20 cellular contexts compared by ENCODE assay signal in the genomic region with DNA sequence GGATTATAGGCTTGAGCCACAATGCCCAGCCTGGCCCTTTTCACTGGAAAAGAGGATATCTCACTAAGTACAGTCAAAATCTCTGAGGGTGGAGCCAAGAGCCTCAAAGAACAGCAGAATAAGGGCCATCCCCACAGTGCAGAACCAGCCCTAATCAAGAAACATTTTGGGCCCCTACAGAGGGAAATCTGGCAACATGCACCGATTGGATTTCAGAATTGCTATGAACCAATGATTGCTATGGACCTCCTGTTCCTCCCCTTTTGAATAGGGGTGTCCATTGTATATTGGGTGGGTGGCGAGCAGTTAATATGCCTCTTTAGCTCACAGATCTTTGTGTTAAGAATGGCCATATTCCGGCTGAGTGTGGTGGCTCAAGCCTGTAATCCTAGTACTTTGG. TPM values are rescaled to one million over a fixed set of nuclear protein-coding genes. Genes with fewer than 3 reads are reported as not detected.
DNase-seq lines count a peak whose midpoint lies in the region; ATAC-seq, FAIRE-seq and TF ChIP-seq lines count a peak whose summit lies in the region.
"Had no signal": no experiment of that assay in that cellular context is flagged by ENCODE, and none has a peak within 500 bp of the region (broad histone marks: within the 10 kb centered on the region; RNA-seq: fewer than 3 reads in every experiment).

No MANE protein-coding gene starts in this region.

- TF ChIP-seq RAD21 in K562 (CRISPR knock-in tag; conservative IDR thresholded peaks at IDR 0.05 in 1 of 2, IDR thresholded peaks at IDR 0.05 in 1 of 2), result no peak

- no peak for TF ChIP-seq POLR2A in K562 (conservative IDR thresholded peaks at IDR 0.05)

- no peaks in the 10 kb centered on the region for H3K27me3 ChIP-seq in K562 (ENCODE audit: control insufficient read depth in 2 of 2, insufficient read depth in 2 of 2, low read length in 2 of 2)
- H3K27me3 ChIP-seq: BLaER1 had no signal

- H4K20me1 ChIP-seq in K562 (replicated peaks; ENCODE audit: control insufficient read depth, insufficient read depth, low read length), result no peaks in the 10 kb centered on the region
- H4K20me1 ChIP-seq: BLaER1 had no signal

- in situ Hi-C loops in K562 (cut with MboI), result loop anchor here (5.0 to 25.0 kb wide), 2 partner anchors 201 to 454 kb away; no protein-coding TSS in a partner anchor

- no peaks in the 10 kb centered on the region for H3K4me1 ChIP-seq in K562 (replicated peaks in 1 of 2; ENCODE audit: control insufficient read depth in 2 of 2, insufficient read depth in 2 of 2, low read length in 2 of 2)
- H3K4me1 ChIP-seq: BLaER1 had no signal

- H3K4me3 ChIP-seq in K562, result no peak overlapping the region
- H3K4me3 ChIP-seq: BLaER1, GM12878, HAP-1 had no signal

- H3K9ac ChIP-seq in K562 (ENCODE audit: insufficient read depth in 1 of 2, low read depth in 2 of 2, low read length in 2 of 2), result no peak overlapping the region
- H3K9ac ChIP-seq: BLaER1 had no signal

- DNase-seq in GM10248 (ENCODE audit: extremely low spot score) (peak; percentile 2), K562 (ENCODE audit: extremely low read depth in 1 of 4, low spot score in 3 of 4) (no peak), left lobe of liver (ENCODE audit: low spot score) (peak; percentile 5), SIG-M5 treated with dmso at 0.1 percent for 504 hours (lab: John Stamatoyannopoulos, UW; ENCODE audit: unreplicated experiment) (no peak), inferior parietal cortex (ENCODE audit: extremely low spot score) (no peak)
- DNase-seq: CD4-positive, CD25-positive, alpha-beta regulatory T cell; CD8-positive, alpha-beta T cell; DMS153; DND-41; GOT3; HFFc6 had no signal

- BruUV-seq in K562 (replicated peaks; lab: Mats Ljungman, UMichigan), result no TSS peak

- H3K79me2 ChIP-seq in K562 (ENCODE audit: control insufficient read depth, insufficient read depth, low read length), result no peaks in the 10 kb centered on the region

- no peaks in the 10 kb centered on the region for H3K9me1 ChIP-seq in K562 (ENCODE audit: control insufficient read depth, insufficient read depth, low read length)

- TF ChIP-seq CTCF in GM10248 (IDR thresholded peaks at IDR 0.05; ENCODE audit: control extremely low read depth, extremely low read depth, low read depth, missing control alignments) (no peak), K562 (IDR thresholded peaks at IDR 0.05 in 2 of 3, conservative IDR thresholded peaks at IDR 0.05 in 1 of 3; ENCODE audit: insufficient read depth in 2 of 3, low read depth in 1 of 3, low read length in 3 of 3) (no peak)

- no peak for ATAC-seq in K562
- no peak for ATAC-seq in left lobe of liver
- no peak for ATAC-seq in GM18907 (IDR thresholded peaks at IDR 0.05; ENCODE audit: unreplicated experiment)
- ATAC-seq: CD8-positive, alpha-beta T cell; GM12878 had no signal

- CTCF ChIA-PET in GM10248 (lab: Yijun Ruan, JAX) (no interaction called here), K562 (lab: Yijun Ruan, JAX; ENCODE audit: low intra/inter-chr PET ratio) (no interaction called here)

- H3K4me2 ChIP-seq in K562 (ENCODE audit: insufficient read depth, low read length), result no peak overlapping the region
- H3K4me2 ChIP-seq: BLaER1 had no signal

- no peak for FAIRE-seq in K562 (lab: Jason Lieb, UNC)
- FAIRE-seq: A204.1, G401.6, GM12878, H54 had no signal

- H3K36me3 ChIP-seq in K562 (ENCODE audit: control insufficient read depth, insufficient read depth, low read length), result no peaks in the 10 kb centered on the region
- H3K36me3 ChIP-seq: BLaER1, HAP-1 had no signal

- no peak overlapping the region for H2AFZ ChIP-seq in K562 (ENCODE audit: low read depth, low read length)

- intact Hi-C loops in K562 (cut with micrococcal nuclease), result no loop called here

- 45% methylated on average over 3 of the region's 3 CpGs for WGBS in K562 (ENCODE audit: insufficient coverage, low coverage, missing lambda C conversion rate)

- H3K9me3 ChIP-seq in K562 (replicated peaks; ENCODE audit: control insufficient read depth, insufficient read depth, low read depth, low read length), result no peaks in the 10 kb centered on the region

- H3K27ac ChIP-seq in K562 (ENCODE audit: extremely low read depth, low read depth, low read length), result no peak overlapping the region
- H3K27ac ChIP-seq: 22Rv1, BLaER1, C4-2B had no signal

- POLR2A ChIA-PET in GM10248 (lab: Yijun Ruan, JAX), result no interaction called here
- POLR2A ChIA-PET in K562 (lab: Yijun Ruan, JAX), result no interaction called here

- no peak for TF ChIP-seq EP300 in K562 (IDR thresholded peaks at IDR 0.05; ENCODE audit: low read length)

TF ChIP-seq in K562, 482 proteins besides CTCF, POLR2A, EP300 and RAD21 (continues in another document):
- no peak for TF ChIP-seq MED1 (CRISPR knock-in tag; IDR thresholded peaks at IDR 0.05; ENCODE audit: borderline replicate concordance)
- no peak for TF ChIP-seq NFXL1 (CRISPR knock-in tag; IDR thresholded peaks at IDR 0.05)
- no peak for TF ChIP-seq MCM5 (IDR thresholded peaks at IDR 0.05; ENCODE audit: low read depth)
- TF ChIP-seq, protein P1, sequence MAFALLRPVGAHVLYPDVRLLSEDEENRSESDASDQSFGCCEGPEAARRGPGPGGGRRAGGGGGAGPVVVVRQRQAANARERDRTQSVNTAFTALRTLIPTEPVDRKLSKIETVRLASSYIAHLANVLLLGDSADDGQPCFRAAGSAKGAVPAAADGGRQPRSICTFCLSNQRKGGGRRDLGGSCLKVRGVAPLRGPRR (CRISPR knock-in tag; IDR thresholded peaks at IDR 0.05), result no peak
- TF ChIP-seq ZNF263 (CRISPR knock-in tag; IDR thresholded peaks at IDR 0.05; ENCODE audit: borderline replicate concordance), result no peak
- no peak for TF ChIP-seq ZBTB1 (CRISPR knock-in tag; IDR thresholded peaks at IDR 0.05; ENCODE audit: borderline replicate concordance, low read depth)
- TF ChIP-seq NKRF (IDR thresholded peaks at IDR 0.05; ENCODE audit: borderline replicate concordance), result no peak
- TF ChIP-seq ZNF584 (CRISPR knock-in tag; IDR thresholded peaks at IDR 0.05; ENCODE audit: low read depth), result peak; percentile 98
- TF ChIP-seq HDAC3 (IDR thresholded peaks at IDR 0.05; ENCODE audit: borderline replicate concordance, partially characterized antibody), result no peak
- TF ChIP-seq IRF2 (CRISPR knock-in tag; IDR thresholded peaks at IDR 0.05), result no peak
- TF ChIP-seq CBX3 (IDR thresholded peaks at IDR 0.05; ENCODE audit: borderline replicate concordance in 1 of 2, low read length in 2 of 2), result 0 out of 3 replicates have a peak, but pooled peaks of 1 of the 2 experiments have one; percentile 42

RNA-seq across cellular contexts. Expression of gene SKIDA1, which starts 42.7 kb away (rescaled TPM):
- 0.44 and 0.51 TPM in 2 replicates for total RNA-seq in K562 (2011; cell fraction: chromatin; rRNA removed; ENCODE audit: low replicate concordance)
- total RNA-seq in K562 (2011; cell fraction: nucleolus; rRNA removed), result 0.26 and 0.50 TPM in 2 replicates
- total RNA-seq in K562 (2011; cell fraction: nucleoplasm; rRNA removed), result 0.38 and 0.51 TPM in 2 replicates
- total RNA-seq in K562 (2014; rRNA removed) (0.09 and 0.24 TPM in 2 replicates), K562 (2014; rRNA removed; fragmentation: Illumina TruSeq; extraction: Trizol) (0.18 and 0.45 TPM in 2 replicates), K562 (2015; rRNA removed; fragmentation: Illumina TruSeq; extraction: Trizol) (0.36 and 0.49 TPM in 2 replicates), K562 (2021) (0.42 and 1.0 TPM in 2 replicates), left lobe of liver (3.4 TPM)
- polyA plus RNA-seq in K562 (2011; rRNA removed) (0.34 and 1.1 TPM in 2 replicates), K562 (2014; fragmentation: Illumina TruSeq; extraction: Trizol) (0.35 and 0.59 TPM in 2 replicates), K562 (2014; fragmentation: Nextera tagmentation; extraction: Ambion mirVana) (under 1 TPM; 0.76 to 0.77 TPM), K562 (2014; rRNA removed) (0.05 and 1.4 TPM in 2 replicates)
- polyA plus RNA-seq in K562 (2011; cell fraction: cytosol; rRNA removed), result 0.06 and 0.18 TPM in 2 replicates
- 0.47 and 1.4 TPM in 2 replicates for polyA plus RNA-seq in K562 (2011; cell fraction: nucleus; rRNA removed)
- 0.25 and 0.42 TPM in 2 replicates for polyA plus RNA-seq in K562 (2012)
- 0.18 and 0.35 TPM in 2 replicates for polyA minus RNA-seq in K562 (2011; rRNA and poly(A)+ RNA removed)
- polyA minus RNA-seq in K562 (2011; cell fraction: cytosol; rRNA and poly(A)+ RNA removed), result 1.1 TPM in 1 of 2 replicates, not detected in the other
- 0.22 and 0.40 TPM in 2 replicates for polyA minus RNA-seq in K562 (2011; cell fraction: nucleus; rRNA and poly(A)+ RNA removed)
- total RNA-seq: CD8-positive, alpha-beta T cell had no signal
- polyA plus RNA-seq: CD4-positive, CD25-positive, alpha-beta regulatory T cell had no signal

RNA-seq across cellular contexts. Expression of gene MLLT10, which starts 51.2 kb away (rescaled TPM):
- 203 and 284 TPM in 2 replicates for total RNA-seq in K562 (2011; cell fraction: chromatin; rRNA removed; ENCODE audit: low replicate concordance)
- 117 and 140 TPM in 2 replicates for total RNA-seq in K562 (2011; cell fraction: nucleolus; rRNA removed)
- total RNA-seq in K562 (2011; cell fraction: nucleoplasm; rRNA removed), result 136 and 162 TPM in 2 replicates
- total RNA-seq in K562 (2014; rRNA removed), result 65.3 and 69.9 TPM in 2 replicates
- total RNA-seq in K562 (2014; rRNA removed; fragmentation: Illumina TruSeq; extraction: Trizol), result 58.5 and 59.7 TPM in 2 replicates
- 50.9 and 60.2 TPM in 2 replicates for total RNA-seq in K562 (2015; rRNA removed; fragmentation: Illumina TruSeq; extraction: Trizol)
- total RNA-seq in K562 (2021), result 58.7 and 64.2 TPM in 2 replicates
- polyA plus RNA-seq in K562 (2011; rRNA removed), result 81.4 and 91.1 TPM in 2 replicates
- 46.9 and 65.5 TPM in 2 replicates for polyA plus RNA-seq in K562 (2011; cell fraction: cytosol; rRNA removed)
- 106 and 111 TPM in 2 replicates for polyA plus RNA-seq in K562 (2011; cell fraction: nucleus; rRNA removed)
- polyA plus RNA-seq in K562 (2012), result 41.9 and 61.1 TPM in 2 replicates
- 58.4 and 65.2 TPM in 2 replicates for polyA plus RNA-seq in K562 (2014; fragmentation: Illumina TruSeq; extraction: Trizol)
- polyA plus RNA-seq in K562 (2014; fragmentation: Nextera tagmentation; extraction: Ambion mirVana), result 10 to 100 TPM; 18.8 to 25.8 TPM
- polyA plus RNA-seq in K562 (2014; rRNA removed), result 55.5 and 73.7 TPM in 2 replicates
- 118 and 129 TPM in 2 replicates for polyA minus RNA-seq in K562 (2011; rRNA and poly(A)+ RNA removed)
- 14.8 and 32.9 TPM in 2 replicates for polyA minus RNA-seq in K562 (2011; cell fraction: cytosol; rRNA and poly(A)+ RNA removed)
- 104 and 111 TPM in 2 replicates for polyA minus RNA-seq in K562 (2011; cell fraction: nucleus; rRNA and poly(A)+ RNA removed)
- total RNA-seq in left lobe of liver, result 19.5 TPM

Comparison
In these comparisons a context has a peak if more than half of its experiments do, and no peak if none do; other contexts are left out.
1. DNase-seq: peak in GM10248 (single experiment) and left lobe of liver (single experiment); none in K562 (0 of 4), SIG-M5 treated with dmso at 0.1 percent for 504 hours (single experiment) and inferior parietal cortex (single experiment).